ENCODE assay signal across 8 cellular contexts in the genomic region with DNA sequence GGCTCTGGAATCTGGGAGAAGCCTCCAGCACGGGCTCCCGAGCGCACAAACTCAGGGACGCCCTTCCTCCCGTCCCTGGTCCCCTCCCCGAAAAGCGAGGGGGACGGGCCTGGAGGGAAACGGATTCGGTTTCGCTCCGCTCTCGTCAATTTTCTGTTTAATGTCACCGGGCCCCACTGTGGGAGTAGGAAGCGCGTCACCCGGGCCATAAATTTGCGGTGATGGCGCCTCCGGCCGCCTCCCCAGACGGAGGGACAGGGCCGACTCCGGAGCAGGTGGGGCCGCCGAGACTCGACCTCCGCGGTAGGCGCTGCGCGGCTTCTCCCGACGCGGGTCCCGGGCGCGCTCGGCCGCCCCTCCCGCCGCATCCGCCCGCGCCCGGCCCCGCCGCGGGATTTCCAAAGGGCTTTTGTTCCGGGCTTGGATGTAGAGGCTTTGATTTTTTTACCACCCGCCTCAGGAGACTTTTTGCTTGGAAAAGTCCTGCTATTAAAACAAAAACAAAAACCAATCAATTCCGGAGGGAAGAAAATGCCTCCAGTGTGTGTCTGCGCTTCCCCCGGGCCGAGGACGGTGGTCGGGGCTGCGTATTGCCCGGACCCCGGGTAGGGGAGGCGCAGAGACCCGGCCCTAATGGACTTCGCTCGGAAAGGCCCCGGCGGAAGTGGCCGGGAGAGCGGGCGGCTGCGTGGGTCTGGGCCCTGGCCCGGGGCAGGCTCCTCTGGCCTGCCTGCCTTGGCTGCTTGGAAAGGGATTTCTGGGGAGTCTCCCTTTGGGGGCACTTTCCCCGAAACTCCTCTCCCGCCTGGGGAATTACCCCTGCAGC. TPM values are rescaled to one million over a fixed set of nuclear protein-coding genes. Genes with fewer than 3 reads are reported as not detected.
A peak's percentile ranks its signal among the peaks of the same experiment; 100 is the strongest.
DNase-seq lines count a peak whose midpoint lies in the region; ATAC-seq and TF ChIP-seq lines count a peak whose summit lies in the region.

No MANE protein-coding gene starts in this region.

- H3K4me3 Mint-ChIP-seq in dendritic cell treated with granulocyte-macrophage colony-stimulating factor and Interleukin-4, amounts not matched to agents 40 ng/mL and 50 ng/mL, for 4 days: peak overlapping the region; percentile 83

- H3K4me3 ChIP-seq in lower leg skin (ENCODE audit: low read depth, poor library complexity, severe bottlenecking): peak overlapping the region; percentile 65

- H3K4me1 Mint-ChIP-seq in dendritic cell treated with granulocyte-macrophage colony-stimulating factor and Interleukin-4, amounts not matched to agents 40 ng/mL and 50 ng/mL, for 4 days (ENCODE audit: low read depth): peaks cover 39% of the 10 kb centered on the region

- H3K27me3 Mint-ChIP-seq in dendritic cell treated with granulocyte-macrophage colony-stimulating factor and Interleukin-4, amounts not matched to agents 40 ng/mL and 50 ng/mL, for 4 days: peaks cover 40% of the 10 kb centered on the region

- intact Hi-C loops in dendritic cell treated with granulocyte-macrophage colony-stimulating factor and Interleukin-4, amounts not matched to agents 40 ng/mL and 50 ng/mL, for 4 days (cut with micrococcal nuclease): no loop called here
- intact Hi-C loops in lower leg skin (cut with DNase I; ENCODE audit: low total_unique reads): no loop called here

- 5 to 13% methylated on average over 22 to 45 of the region's 73 CpGs for WGBS in lower leg skin, 2 donors

- no peak for ATAC-seq in HG02884 (IDR thresholded peaks at IDR 0.05; ENCODE audit: unreplicated experiment)

- DNase-seq in NCI-H2171 treated with DMSO at 0.1 percent for 48 hours (lab: John Stamatoyannopoulos, UW) (peak; percentile 44), NCI-H2171 (lab: John Stamatoyannopoulos, UW) (no peak), SW480 (ENCODE audit: low spot score) (peak; percentile 66), lower leg skin (ENCODE audit: low spot score in 2 of 2) (no peak), SKM-1 treated with dmso at 0.1 percent for 144 hours (lab: John Stamatoyannopoulos, UW; ENCODE audit: unreplicated experiment) (no peak)
- DNase-seq in stimulated activated CD4-positive, alpha-beta T cell treated with anti-CD3 and anti-CD28 coated beads, Interleukin-4, amount 100 ng/mL, for 48 hours (ENCODE audit: low read depth in 2 of 2): peak; percentile 48 to 58

- no peak for TF ChIP-seq CTCF in lower leg skin (IDR thresholded peaks at IDR 0.05)

- H3K36me3 Mint-ChIP-seq in dendritic cell treated with granulocyte-macrophage colony-stimulating factor and Interleukin-4, amounts not matched to agents 40 ng/mL and 50 ng/mL, for 4 days (ENCODE audit: low read depth): peaks cover 22% of the 10 kb centered on the region

- no peak for TF ChIP-seq POLR2A in lower leg skin (IDR thresholded peaks at IDR 0.05)

- peak overlapping the region; percentile 86 for H3K27ac Mint-ChIP-seq in dendritic cell treated with granulocyte-macrophage colony-stimulating factor and Interleukin-4, amounts not matched to agents 40 ng/mL and 50 ng/mL, for 4 days

- H3K9me3 Mint-ChIP-seq in dendritic cell treated with granulocyte-macrophage colony-stimulating factor and Interleukin-4, amounts not matched to agents 40 ng/mL and 50 ng/mL, for 4 days: no peaks in the 10 kb centered on the region

RNA-seq across cellular contexts. Expression of a gene that starts 7.8 kb away (rescaled TPM):
- 10 to 100 TPM in 2 of 4 donors, 1 to 10 TPM in 2; 4.1 to 14.2 (median 10.0) TPM for total RNA-seq in lower leg skin

Comparison
In these comparisons a context has a peak if more than half of its experiments do, and no peak if none do; other contexts are left out.
1. DNase-seq: peak in NCI-H2171 treated with DMSO at 0.1 percent for 48 hours (single experiment), SW480 (single experiment) and stimulated activated CD4-positive, alpha-beta T cell treated with anti-CD3 and anti-CD28 coated beads, Interleukin-4, amount 100 ng/mL, for 48 hours (2 of 2); none in NCI-H2171 (single experiment), lower leg skin (0 of 2) and SKM-1 treated with dmso at 0.1 percent for 144 hours (single experiment).